ENCODE assay signal across 8 cellular contexts in genomic region chr2:128321421-128321775, GRCh38. TPM values are rescaled to one million over a fixed set of nuclear protein-coding genes. Genes with fewer than 3 reads are reported as not detected.
DNase-seq lines count a peak whose midpoint lies in the region; ATAC-seq and TF ChIP-seq lines count a peak whose summit lies in the region.

No MANE protein-coding gene starts in this region.

- H3K36me3 ChIP-seq in GM23338 (ENCODE audit: insufficient read depth): no peaks in the 10 kb centered on the region
- no peaks in the 10 kb centered on the region for H3K36me3 ChIP-seq in psoas muscle (ENCODE audit: insufficient read depth in 1 of 2, low read depth in 1 of 2)

- H3K4me2 ChIP-seq in GM23338: peak overlapping the region; percentile 64

- H3K27me3 ChIP-seq in GM23338 (ENCODE audit: insufficient read depth) (peaks cover 23% of the 10 kb centered on the region), psoas muscle (ENCODE audit: insufficient read depth in 3 of 3, low read length in 2 of 3) (no peaks in the 10 kb centered on the region)

- H4K20me1 ChIP-seq in GM23338 (replicated peaks; ENCODE audit: insufficient read depth): peaks cover 9% of the 10 kb centered on the region; the same call in 1 of the 2 replicates

- peaks cover 16% of the 10 kb centered on the region for H3K79me2 ChIP-seq in GM23338 (replicated peaks; ENCODE audit: insufficient read depth)

- H3K4me1 Mint-ChIP-seq in GM23338 (peaks cover 23% of the 10 kb centered on the region), T-cell (peaks cover 19 to 23% (median 21%) of the 10 kb centered on the region in 3 donors), glutamatergic neuron (ENCODE audit: low read depth, unreplicated experiment) (peaks cover 10% of the 10 kb centered on the region)

- H3K9me3 Mint-ChIP-seq in GM23338: no peaks in the 10 kb centered on the region
- no peaks in the 10 kb centered on the region for H3K9me3 Mint-ChIP-seq in T-cell
- H3K9me3 Mint-ChIP-seq in glutamatergic neuron (ENCODE audit: unreplicated experiment): peaks cover 9% of the 10 kb centered on the region

- H3K27ac Mint-ChIP-seq in GM23338 (no peak overlapping the region), T-cell (peak overlapping the region in 1 of 2 donors; percentile 77), glutamatergic neuron (ENCODE audit: unreplicated experiment) (peak overlapping the region; percentile 33)

- no peaks in the 10 kb centered on the region for H3K9me2 ChIP-seq in GM23338 (ENCODE audit: insufficient read depth)

- H3K4me3 Mint-ChIP-seq in GM23338: peak overlapping the region; percentile 64
- H3K4me3 Mint-ChIP-seq in T-cell: peak overlapping the region; percentile 67 to 71 (median 69)
- H3K4me3 Mint-ChIP-seq in glutamatergic neuron (ENCODE audit: unreplicated experiment): peak overlapping the region; percentile 71

- H3K27me3 Mint-ChIP-seq in GM23338 (ENCODE audit: insufficient read depth, low read depth, poor library complexity) (peaks cover 24% of the 10 kb centered on the region), T-cell (no peaks in the 10 kb centered on the region), glutamatergic neuron (ENCODE audit: unreplicated experiment) (peaks cover 9% of the 10 kb centered on the region)

- no peak for TF ChIP-seq CTCF in GM23338 (conservative IDR thresholded peaks at IDR 0.05; ENCODE audit: low read depth in 2 of 2)
- no peak for TF ChIP-seq CTCF in glutamatergic neuron (IDR thresholded peaks at IDR 0.05; ENCODE audit: partially characterized antibody, unreplicated experiment)
- TF ChIP-seq CTCF in psoas muscle (IDR thresholded peaks at IDR 0.05): no peak
- no peak for TF ChIP-seq CTCF in omental fat pad (IDR thresholded peaks at IDR 0.05)

- 65 to 69% (median 67%) methylated on average over 15 of the region's 15 CpGs for WGBS in psoas muscle, 3 donors

- peak overlapping the region; percentile 64; the same call in 1 of the 2 replicates for H2AFZ ChIP-seq in GM23338

- intact Hi-C loops in psoas muscle (cut with DNase I): no loop called here

- H3K4me1 ChIP-seq in GM23338 (ENCODE audit: insufficient read depth) (peaks cover 16% of the 10 kb centered on the region), psoas muscle (peaks cover 17% of the 10 kb centered on the region)

- H3F3A ChIP-seq in GM23338 (replicated peaks; ENCODE audit: low read depth): no peaks in the 10 kb centered on the region

- DNase-seq in GM23338 (ENCODE audit: low spot score): no peak
- peak in 1 of 34 experiments; percentile 6 for DNase-seq in T-cell
- DNase-seq in glutamatergic neuron: no peak
- DNase-seq in psoas muscle: peak in 1 of 2 donors; percentile 20
- no peak for DNase-seq in omental fat pad (ENCODE audit: low spot score)
- no peak for DNase-seq in T1000 (lab: John Stamatoyannopoulos, UW)

- peaks cover 2% of the 10 kb centered on the region; the same call in 1 of the 3 replicates for H3K36me3 Mint-ChIP-seq in GM23338 (ENCODE audit: low read depth)
- H3K36me3 Mint-ChIP-seq in T-cell: no peaks in the 10 kb centered on the region
- H3K36me3 Mint-ChIP-seq in glutamatergic neuron (ENCODE audit: unreplicated experiment): no peaks in the 10 kb centered on the region

- ATAC-seq in GM23338: no peak
- no peak for ATAC-seq in T-cell (replicated peaks in 1 of 4)
- no peak for ATAC-seq in psoas muscle
- ATAC-seq in omental fat pad (ENCODE audit: low FRiP score): no peak
- no peak for ATAC-seq in HG03095 (IDR thresholded peaks at IDR 0.05; ENCODE audit: unreplicated experiment)
- no peak for ATAC-seq in GM19395 (IDR thresholded peaks at IDR 0.05; ENCODE audit: unreplicated experiment)

- H3K9me3 ChIP-seq in psoas muscle: no peaks in the 10 kb centered on the region

- POLR2A ChIA-PET in T-cell (lab: Charles Lee): no interaction called here

- H3K27ac ChIP-seq in GM23338 (ENCODE audit: low read depth): no peak overlapping the region
- peak overlapping the region; percentile 93 for H3K27ac ChIP-seq in psoas muscle

- H3K4me3 ChIP-seq in GM23338 (peak overlapping the region; percentile 61), psoas muscle (peak overlapping the region; percentile 80)

- CTCF ChIA-PET in T-cell (lab: Charles Lee): interaction anchor here in 1 of 2 donors (1.3 kb wide), 1 partner anchor 15 kb away, joined by 3 read pairs; no protein-coding TSS in a partner anchor

TF ChIP-seq in GM23338, 12 proteins besides CTCF, POLR2A, EP300 and RAD21 (continues in another document):
- TF ChIP-seq ZNF462 (CRISPR knock-in tag; IDR thresholded peaks at IDR 0.05) (no peak), NANOG (IDR thresholded peaks at IDR 0.05; ENCODE audit: borderline replicate concordance) (no peak), ZNF331 (CRISPR knock-in tag; IDR thresholded peaks at IDR 0.05; ENCODE audit: low read depth) (no peak), ETS1 (IDR thresholded peaks at IDR 0.05) (no peak)

RNA-seq across cellular contexts. Expression of gene HS6ST1, which starts 2.7 kb away (rescaled TPM):
- total RNA-seq in GM23338 (2014; rRNA removed; shearing (Covaris generic)): 76.4 and 106 TPM in 2 replicates
- polyA plus RNA-seq in GM23338 (2016; fragmentation: Nextera tagmentation; extraction: Ambion mirVana) (21.1 and 22.5 TPM in 2 replicates), psoas muscle (10 to 100 TPM; 13.6 to 90.9 (median 20.0) TPM)
- total RNA-seq in T-cell (10 to 100 TPM in 3 of 5 donors, 1 to 10 TPM in 2; 7.6 to 15.6 (median 15.4) TPM), glutamatergic neuron (ENCODE audit: unreplicated experiment) (173 TPM), psoas muscle (10 to 100 TPM; 29.3 to 68.7 (median 44.6) TPM), omental fat pad (10 to 100 TPM; 17.8 to 28.9 (median 24.3) TPM)
